Comparison of ENCODE assay signal across 1 cellular context in genomic region chr15:42057744-42058646, GRCh38.
TF ChIP-seq lines count a peak whose summit lies in the region.

No MANE protein-coding gene starts in this region.

TF ChIP-seq in HepG2, 621 proteins besides CTCF, POLR2A, EP300 and RAD21 (continued from another document):
- TF ChIP-seq, protein P1, sequence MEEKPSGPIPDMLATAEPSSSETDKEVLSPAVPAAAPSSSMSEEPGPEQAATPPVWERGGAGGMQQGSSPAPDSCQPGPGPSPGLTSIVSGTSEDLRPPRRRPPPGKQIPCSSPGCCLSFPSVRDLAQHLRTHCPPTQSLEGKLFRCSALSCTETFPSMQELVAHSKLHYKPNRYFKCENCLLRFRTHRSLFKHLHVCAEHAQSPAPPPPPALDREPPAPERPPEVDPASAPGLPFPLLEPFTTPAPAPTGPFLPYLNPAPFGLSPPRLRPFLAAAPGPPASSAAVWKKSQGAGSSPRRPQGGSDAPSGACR (CRISPR knock-in tag; IDR thresholded peaks at IDR 0.05): no peak
- TF ChIP-seq RFXAP (CRISPR knock-in tag; IDR thresholded peaks at IDR 0.05; ENCODE audit: borderline replicate concordance): no peak
- TF ChIP-seq XBP1 (CRISPR knock-in tag; IDR thresholded peaks at IDR 0.05): no peak
- TF ChIP-seq TIGD3 (CRISPR knock-in tag; IDR thresholded peaks at IDR 0.05; ENCODE audit: borderline replicate concordance): no peak
- TF ChIP-seq DNMT1 (CRISPR knock-in tag; IDR thresholded peaks at IDR 0.05): no peak
- TF ChIP-seq, protein P2, sequence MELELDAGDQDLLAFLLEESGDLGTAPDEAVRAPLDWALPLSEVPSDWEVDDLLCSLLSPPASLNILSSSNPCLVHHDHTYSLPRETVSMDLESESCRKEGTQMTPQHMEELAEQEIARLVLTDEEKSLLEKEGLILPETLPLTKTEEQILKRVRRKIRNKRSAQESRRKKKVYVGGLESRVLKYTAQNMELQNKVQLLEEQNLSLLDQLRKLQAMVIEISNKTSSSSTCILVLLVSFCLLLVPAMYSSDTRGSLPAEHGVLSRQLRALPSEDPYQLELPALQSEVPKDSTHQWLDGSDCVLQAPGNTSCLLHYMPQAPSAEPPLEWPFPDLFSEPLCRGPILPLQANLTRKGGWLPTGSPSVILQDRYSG (CRISPR knock-in tag; IDR thresholded peaks at IDR 0.05): no peak
